7 cellular contexts compared by ENCODE assay signal in the genomic region with DNA sequence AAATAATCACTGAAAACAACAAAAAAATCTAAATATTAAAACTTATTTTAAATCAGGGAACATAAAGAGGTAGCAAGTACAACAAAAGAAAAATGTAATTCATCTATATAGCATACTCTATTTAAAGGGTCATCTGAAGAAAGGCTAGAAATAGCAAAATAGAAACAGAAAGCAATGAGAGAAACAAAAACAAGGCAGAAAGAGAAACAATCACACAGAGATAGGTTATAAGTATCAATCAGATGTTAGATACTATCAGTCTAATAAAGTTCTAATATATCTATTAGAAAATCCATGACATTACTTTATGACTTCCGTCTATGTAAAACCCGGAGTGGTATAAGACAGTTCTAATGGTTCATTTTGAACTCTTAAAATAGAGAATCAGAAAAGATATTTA. TPM values are rescaled to one million over a fixed set of nuclear protein-coding genes. Genes with fewer than 3 reads are reported as not detected.
DNase-seq lines count a peak whose midpoint lies in the region; ATAC-seq and TF ChIP-seq lines count a peak whose summit lies in the region.

No MANE protein-coding gene starts in this region.

- H3K9me3 ChIP-seq in osteoblast (ENCODE audit: low read depth, low read length) (no peaks in the 10 kb centered on the region), tibial artery (no peaks in the 10 kb centered on the region)

- peak overlapping the region; percentile 79 for H3K4me2 ChIP-seq in osteoblast (ENCODE audit: insufficient read depth, low read length)

- H3K4me1 ChIP-seq in osteoblast (ENCODE audit: insufficient read depth, low read length) (no peaks in the 10 kb centered on the region), tibial artery (peaks cover 0 to 42% (median 13%) of the 10 kb centered on the region in 4 donors)

- H3K4me3 ChIP-seq in WI38 (ENCODE audit: low read depth, low read length), result peak overlapping the region; percentile 57
- peak overlapping the region; percentile 20 for H3K4me3 ChIP-seq in osteoblast (ENCODE audit: insufficient read depth, low read length)
- H3K4me3 ChIP-seq in tibial artery, result no peak overlapping the region

- H4K20me1 ChIP-seq in osteoblast (ENCODE audit: insufficient read depth, low read length), result peaks cover 22% of the 10 kb centered on the region

- intact Hi-C loops in tibial artery (cut with DNase I; ENCODE audit: low total_unique reads), result no loop called here

- H3K27me3 ChIP-seq in osteoblast (ENCODE audit: insufficient read depth, low read length), result no peaks in the 10 kb centered on the region
- H3K27me3 ChIP-seq in tibial artery, result no peaks in the 10 kb centered on the region

- TF ChIP-seq CTCF in WI38 (IDR thresholded peaks at IDR 0.05; ENCODE audit: low read depth, low read length) (no peak), osteoblast (IDR thresholded peaks at IDR 0.05; ENCODE audit: extremely low read depth, low read depth, low read length) (no peak), tibial artery (IDR thresholded peaks at IDR 0.05) (no peak)

- DNase-seq in osteoblast (ENCODE audit: insufficient read length, low spot score, missing footprints), result no peak
- no peak for DNase-seq in middle frontal gyrus (ENCODE audit: extremely low spot score, low spot score)
- no peak for DNase-seq in tibial artery
- DNase-seq in activated effector memory CD4-positive, alpha-beta T cell treated with Interleukin-2 at 50 U/mL for 16 hours, result no peak

- ATAC-seq in GM18868 (IDR thresholded peaks at IDR 0.05; ENCODE audit: unreplicated experiment) (peak; percentile 86), HG02571 (IDR thresholded peaks at IDR 0.05; ENCODE audit: unreplicated experiment) (peak; percentile 88)

- H3K27ac ChIP-seq in osteoblast (ENCODE audit: low read depth, low read length) (peak overlapping the region; percentile 11), tibial artery (peak overlapping the region in 1 of 2 donors; percentile 28)

- H3K36me3 ChIP-seq in osteoblast (ENCODE audit: insufficient read depth, low read length) (peaks cover 3% of the 10 kb centered on the region), tibial artery (peaks cover 0 to 7% (median 0%) of the 10 kb centered on the region in 3 donors)

- no peak overlapping the region for H2AFZ ChIP-seq in osteoblast (ENCODE audit: low read length)

- peaks cover 85% of the 10 kb centered on the region for H3K79me2 ChIP-seq in osteoblast (ENCODE audit: insufficient read depth, low read length)

RNA-seq across cellular contexts. Expression of a gene that starts 16.0 kb away (rescaled TPM):
- total RNA-seq in osteoblast, result 46.7 and 50.7 TPM in 2 replicates

Comparison
In these comparisons a context has a peak if more than half of its experiments do, and no peak if none do; other contexts are left out.
1. H3K4me3 ChIP-seq: peak in WI38 (single experiment) and osteoblast (single experiment); none in tibial artery (0 of 2).